Comparison of ENCODE assay signal across 16 cellular contexts in the genomic region with DNA sequence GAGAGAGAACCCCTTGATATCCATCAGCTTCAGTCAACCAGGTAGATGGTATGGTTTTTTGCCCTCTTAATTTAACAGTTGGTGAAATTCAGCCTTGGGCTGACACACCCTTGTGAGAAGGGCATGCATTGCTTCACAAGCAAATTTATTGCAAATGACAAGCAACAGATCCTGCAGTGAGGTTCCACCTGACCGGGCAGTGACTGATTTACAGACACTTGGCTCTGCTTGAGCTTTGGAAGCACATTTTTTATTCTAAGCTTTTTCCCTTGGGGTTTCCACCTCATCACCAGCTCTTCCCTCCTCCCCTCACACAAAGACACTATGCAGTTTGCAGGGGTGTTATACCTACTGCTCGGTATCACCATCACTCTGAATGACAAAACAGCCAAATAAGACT. TPM values are rescaled to one million over a fixed set of nuclear protein-coding genes. Genes with fewer than 3 reads are reported as not detected.
"Had no signal": no experiment of that assay in that cellular context is flagged by ENCODE, and none has a peak within 500 bp of the region (broad histone marks: within the 10 kb centered on the region; RNA-seq: fewer than 3 reads in every experiment).

No MANE protein-coding gene starts in this region.

- FAIRE-seq: urothelium cell line had no signal

- H3K27me3 ChIP-seq: neural progenitor cell, sigmoid colon, spleen had no signal

- H3K4me3 ChIP-seq: lower lobe of right lung, neural progenitor cell, sigmoid colon, spleen had no signal

- H3K4me1 ChIP-seq: lower lobe of right lung, neural progenitor cell, sigmoid colon, spleen had no signal

- H3K9me3 ChIP-seq: lower lobe of right lung, sigmoid colon had no signal

- H3K27ac ChIP-seq: lower lobe of right lung, neural progenitor cell, sigmoid colon, spleen had no signal

- ATAC-seq: left cardiac atrium, lower lobe of right lung had no signal

- H3K36me3 ChIP-seq: lower lobe of right lung, neural progenitor cell, sigmoid colon, spleen had no signal

- DNase-seq: activated CD4-positive, alpha-beta T cell treated with anti-CD3 and anti-CD28 coated beads, Interleukin-2, amount 10 ng/mL, durations not matched to agents 7 days and 5 days; activated CD4-positive, CD25-positive, alpha-beta regulatory T cell; activated naive CD4-positive, alpha-beta T cell treated with Interleukin-2 at 50 U/mL for 16 hours; aorta; cerebellar nuclear complex; effector memory CD4-positive, alpha-beta T cell; foreskin melanocyte; left cardiac atrium; lower lobe of right lung; sigmoid colon; spleen; stimulated activated CD4-positive, alpha-beta T cell treated with anti-CD3 and anti-CD28 coated beads, Interleukin-1b, Interleukin-23, amount 100 ng/mL, for 48 hours had no signal

RNA-seq across cellular contexts. Expression of a gene that starts 28.3 kb away (rescaled TPM):
- total RNA-seq: activated CD4-positive, alpha-beta T cell treated with anti-CD3 and anti-CD28 coated beads, Interleukin-2, amount 10 ng/mL, durations not matched to agents 7 days and 5 days; aorta; left cardiac atrium; osteocyte; pulmonary artery endothelial cell had no signal
- polyA plus RNA-seq: aorta had no signal
